In the genomic region with DNA sequence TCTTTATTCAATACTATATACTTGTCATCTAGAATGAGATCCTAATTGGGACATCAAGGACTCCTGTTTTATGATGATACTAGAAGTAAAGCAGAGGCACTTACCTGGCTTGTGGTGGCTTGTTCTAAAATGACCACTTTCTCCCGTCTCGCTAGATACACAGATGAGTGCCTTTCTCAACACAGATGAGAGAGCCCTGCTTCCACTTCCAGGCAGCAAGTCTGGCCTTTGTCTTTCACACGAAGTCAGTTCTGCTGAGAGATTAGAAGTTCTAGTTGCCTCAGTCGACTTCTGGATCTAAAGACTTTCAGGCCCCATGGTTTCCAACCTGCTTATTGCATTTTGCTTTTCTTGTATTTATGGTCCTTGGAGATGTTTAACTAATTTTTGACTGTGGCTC, we compare ENCODE assay signal across 22 cellular contexts.
"Had no signal": no experiment of that assay in that cellular context is flagged by ENCODE, and none has a peak within 500 bp of the region (broad histone marks: within the 10 kb centered on the region; RNA-seq: fewer than 3 reads in every experiment).

No MANE protein-coding gene starts in this region.

- H3K27ac ChIP-seq: ascending aorta, body of pancreas, KMS-11, Peyer's patch, RWPE1 had no signal

- H3K27me3 ChIP-seq: ascending aorta, body of pancreas, Peyer's patch had no signal

- ATAC-seq: activated CD4-positive, CD25-positive, alpha-beta regulatory T cell treated with anti-CD3 and anti-CD28 coated beads, Interleukin-2, amount 50 U/mL, for 24 hours; activated CD8-positive, alpha-beta T cell treated with anti-CD3 and anti-CD28 coated beads, Interleukin-2, amount 10 ng/mL, durations not matched to agents 7 days and 5 days; activated naive CD4-positive, alpha-beta T cell treated with anti-CD3 and anti-CD28 coated beads, Interleukin-2, amount 50 U/mL, for 72 hours; activated naive CD8-positive, alpha-beta T cell treated with anti-CD3 and anti-CD28 coated beads, Interleukin-2, amount 50 U/mL, for 24 hours; body of pancreas had no signal

- H3K9me3 ChIP-seq: ascending aorta, body of pancreas, Peyer's patch had no signal

- H3K4me1 ChIP-seq: ascending aorta, body of pancreas, Peyer's patch had no signal

- DNase-seq: activated CD4-positive, alpha-beta T cell treated with anti-CD3 and anti-CD28 coated beads for 48 hours; activated CD4-positive, alpha-beta T cell treated with anti-CD3 and anti-CD28 coated beads, Interleukin-2, amount 50 U/mL, for 4 hours; activated CD8-positive, alpha-beta memory T cell treated with anti-CD3 and anti-CD28 coated beads, Interleukin-2, amount 50 U/mL, for 48 hours; activated CD8-positive, alpha-beta T cell treated with anti-CD3 and anti-CD28 coated beads, Interleukin-2, amount 10 ng/mL, durations not matched to agents 7 days and 5 days; activated naive CD4-positive, alpha-beta T cell treated with Interleukin-2 at 50 U/mL for 16 hours; activated naive CD8-positive, alpha-beta T cell treated with anti-CD3 and anti-CD28 coated beads, Interleukin-2, amount 50 U/mL, for 24 hours; activated T-cell treated with anti-CD3 and anti-CD28 coated beads, Interleukin-2, amount 50 U/mL, for 1 hour; amniotic stem cell; body of pancreas; NCI-H1092; NCI-H2029 treated with DMSO at 0.1 percent for 48 hours; NCI-H226; NCI-H526 treated with DMSO at 0.1 percent for 48 hours; NCI-H82; OCI-M1; Peyer's patch; SHP77 treated with DMSO at 0.1 percent for 48 hours had no signal

- H3K36me3 ChIP-seq: ascending aorta, Peyer's patch had no signal

- H3K4me3 ChIP-seq: ascending aorta, body of pancreas, Peyer's patch had no signal
